ENCODE assay signal across 2 cellular contexts in the genomic region with DNA sequence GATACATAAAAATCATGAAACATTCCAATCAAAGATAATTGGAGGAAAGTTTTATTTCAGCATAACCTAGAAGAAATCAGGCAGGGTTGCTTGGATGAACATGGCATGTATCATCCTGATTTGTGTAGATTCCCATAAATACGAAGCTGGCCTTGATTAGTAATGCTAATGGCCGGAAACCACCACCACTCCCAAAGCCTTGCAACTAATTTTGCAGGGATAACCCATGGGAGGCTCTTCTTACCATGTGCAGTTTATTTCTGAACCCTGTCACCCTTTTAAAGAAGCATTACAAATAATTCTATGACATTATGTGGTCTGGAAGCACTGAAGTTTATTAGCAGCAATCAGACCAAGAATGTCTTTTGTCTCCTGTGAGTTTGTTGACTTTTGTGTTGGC.
TF ChIP-seq lines count a peak whose summit lies in the region.

No MANE protein-coding gene starts in this region.

TF ChIP-seq in SK-N-SH treated with all-trans-retinoic acid at 6 μM for 48 hours, 23 proteins besides CTCF, POLR2A, EP300 and RAD21 (continued from another document):
- TF ChIP-seq, protein P1, sequence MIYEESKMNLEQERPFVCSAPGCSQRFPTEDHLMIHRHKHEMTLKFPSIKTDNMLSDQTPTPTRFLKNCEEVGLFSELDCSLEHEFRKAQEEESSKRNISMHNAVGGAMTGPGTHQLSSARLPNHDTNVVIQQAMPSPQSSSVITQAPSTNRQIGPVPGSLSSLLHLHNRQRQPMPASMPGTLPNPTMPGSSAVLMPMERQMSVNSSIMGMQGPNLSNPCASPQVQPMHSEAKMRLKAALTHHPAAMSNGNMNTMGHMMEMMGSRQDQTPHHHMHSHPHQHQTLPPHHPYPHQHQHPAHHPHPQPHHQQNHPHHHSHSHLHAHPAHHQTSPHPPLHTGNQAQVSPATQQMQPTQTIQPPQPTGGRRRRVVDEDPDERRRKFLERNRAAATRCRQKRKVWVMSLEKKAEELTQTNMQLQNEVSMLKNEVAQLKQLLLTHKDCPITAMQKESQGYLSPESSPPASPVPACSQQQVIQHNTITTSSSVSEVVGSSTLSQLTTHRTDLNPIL (CRISPR knock-in tag; IDR thresholded peaks at IDR 0.05; ENCODE audit: low read depth) = no peak
- TF ChIP-seq ESRRG (CRISPR knock-in tag; IDR thresholded peaks at IDR 0.05) (no peak), ZFP30 (CRISPR knock-in tag; IDR thresholded peaks at IDR 0.05) (no peak), OSR1 (CRISPR knock-in tag; IDR thresholded peaks at IDR 0.05) (no peak), ZNF70 (CRISPR knock-in tag; IDR thresholded peaks at IDR 0.05) (no peak)
- TF ChIP-seq, protein P2, sequence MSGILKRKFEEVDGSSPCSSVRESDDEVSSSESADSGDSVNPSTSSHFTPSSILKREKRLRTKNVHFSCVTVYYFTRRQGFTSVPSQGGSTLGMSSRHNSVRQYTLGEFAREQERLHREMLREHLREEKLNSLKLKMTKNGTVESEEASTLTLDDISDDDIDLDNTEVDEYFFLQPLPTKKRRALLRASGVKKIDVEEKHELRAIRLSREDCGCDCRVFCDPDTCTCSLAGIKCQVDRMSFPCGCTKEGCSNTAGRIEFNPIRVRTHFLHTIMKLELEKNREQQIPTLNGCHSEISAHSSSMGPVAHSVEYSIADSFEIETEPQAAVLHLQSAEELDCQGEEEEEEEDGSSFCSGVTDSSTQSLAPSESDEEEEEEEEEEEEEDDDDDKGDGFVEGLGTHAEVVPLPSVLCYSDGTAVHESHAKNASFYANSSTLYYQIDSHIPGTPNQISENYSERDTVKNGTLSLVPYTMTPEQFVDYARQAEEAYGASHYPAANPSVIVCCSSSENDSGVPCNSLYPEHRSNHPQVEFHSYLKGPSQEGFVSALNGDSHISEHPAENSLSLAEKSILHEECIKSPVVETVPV (CRISPR knock-in tag; IDR thresholded peaks at IDR 0.05) = no peak
- TF ChIP-seq, protein P3, sequence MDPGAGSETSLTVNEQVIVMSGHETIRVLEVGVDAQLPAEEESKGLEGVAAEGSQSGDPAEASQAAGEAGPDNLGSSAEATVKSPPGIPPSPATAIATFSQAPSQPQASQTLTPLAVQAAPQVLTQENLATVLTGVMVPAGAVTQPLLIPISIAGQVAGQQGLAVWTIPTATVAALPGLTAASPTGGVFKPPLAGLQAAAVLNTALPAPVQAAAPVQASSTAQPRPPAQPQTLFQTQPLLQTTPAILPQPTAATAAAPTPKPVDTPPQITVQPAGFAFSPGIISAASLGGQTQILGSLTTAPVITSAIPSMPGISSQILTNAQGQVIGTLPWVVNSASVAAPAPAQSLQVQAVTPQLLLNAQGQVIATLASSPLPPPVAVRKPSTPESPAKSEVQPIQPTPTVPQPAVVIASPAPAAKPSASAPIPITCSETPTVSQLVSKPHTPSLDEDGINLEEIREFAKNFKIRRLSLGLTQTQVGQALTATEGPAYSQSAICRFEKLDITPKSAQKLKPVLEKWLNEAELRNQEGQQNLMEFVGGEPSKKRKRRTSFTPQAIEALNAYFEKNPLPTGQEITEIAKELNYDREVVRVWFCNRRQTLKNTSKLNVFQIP (CRISPR knock-in tag; IDR thresholded peaks at IDR 0.05; ENCODE audit: borderline replicate concordance, low read depth) = no peak

TF ChIP-seq in SK-N-SH, 30 proteins besides CTCF, POLR2A, EP300 and RAD21 (continued from another document):
- TF ChIP-seq, protein P4, sequence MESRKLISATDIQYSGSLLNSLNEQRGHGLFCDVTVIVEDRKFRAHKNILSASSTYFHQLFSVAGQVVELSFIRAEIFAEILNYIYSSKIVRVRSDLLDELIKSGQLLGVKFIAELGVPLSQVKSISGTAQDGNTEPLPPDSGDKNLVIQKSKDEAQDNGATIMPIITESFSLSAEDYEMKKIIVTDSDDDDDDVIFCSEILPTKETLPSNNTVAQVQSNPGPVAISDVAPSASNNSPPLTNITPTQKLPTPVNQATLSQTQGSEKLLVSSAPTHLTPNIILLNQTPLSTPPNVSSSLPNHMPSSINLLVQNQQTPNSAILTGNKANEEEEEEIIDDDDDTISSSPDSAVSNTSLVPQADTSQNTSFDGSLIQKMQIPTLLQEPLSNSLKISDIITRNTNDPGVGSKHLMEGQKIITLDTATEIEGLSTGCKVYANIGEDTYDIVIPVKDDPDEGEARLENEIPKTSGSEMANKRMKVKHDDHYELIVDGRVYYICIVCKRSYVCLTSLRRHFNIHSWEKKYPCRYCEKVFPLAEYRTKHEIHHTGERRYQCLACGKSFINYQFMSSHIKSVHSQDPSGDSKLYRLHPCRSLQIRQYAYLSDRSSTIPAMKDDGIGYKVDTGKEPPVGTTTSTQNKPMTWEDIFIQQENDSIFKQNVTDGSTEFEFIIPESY (IDR thresholded peaks at IDR 0.05; ENCODE audit: borderline replicate concordance, low read depth) = no peak
- TF ChIP-seq FOSL2 (IDR thresholded peaks at IDR 0.05; ENCODE audit: borderline replicate concordance, low read depth) (no peak), CHD2 (IDR thresholded peaks at IDR 0.05; ENCODE audit: low read length, partially characterized antibody) (no peak), TAF1 (IDR thresholded peaks at IDR 0.05; ENCODE audit: borderline replicate concordance, low read depth, low read length) (no peak)
- TF ChIP-seq, protein P5, sequence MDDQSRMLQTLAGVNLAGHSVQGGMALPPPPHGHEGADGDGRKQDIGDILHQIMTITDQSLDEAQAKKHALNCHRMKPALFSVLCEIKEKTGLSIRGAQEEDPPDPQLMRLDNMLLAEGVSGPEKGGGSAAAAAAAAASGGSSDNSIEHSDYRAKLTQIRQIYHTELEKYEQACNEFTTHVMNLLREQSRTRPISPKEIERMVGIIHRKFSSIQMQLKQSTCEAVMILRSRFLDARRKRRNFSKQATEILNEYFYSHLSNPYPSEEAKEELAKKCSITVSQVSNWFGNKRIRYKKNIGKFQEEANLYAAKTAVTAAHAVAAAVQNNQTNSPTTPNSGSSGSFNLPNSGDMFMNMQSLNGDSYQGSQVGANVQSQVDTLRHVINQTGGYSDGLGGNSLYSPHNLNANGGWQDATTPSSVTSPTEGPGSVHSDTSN (IDR thresholded peaks at IDR 0.05) = no peak
